ENCODE assay signal across 8 cellular contexts in genomic region chr14:60332046-60332399, GRCh38.
DNase-seq lines count a peak whose midpoint lies in the region; ATAC-seq, FAIRE-seq and TF ChIP-seq lines count a peak whose summit lies in the region.
"Had no signal": no experiment of that assay in that cellular context is flagged by ENCODE, and none has a peak within 500 bp of the region (broad histone marks: within the 10 kb centered on the region; RNA-seq: fewer than 3 reads in every experiment).

No MANE protein-coding gene starts in this region.

- H3K9me2 ChIP-seq in GM23338 (ENCODE audit: insufficient read depth) = no peaks in the 10 kb centered on the region

- H3K27me3 ChIP-seq in GM23338 (ENCODE audit: insufficient read depth) = peaks cover 5% of the 10 kb centered on the region; the same call in 1 of the 2 replicates
- peaks cover 30 to 32% of the 10 kb centered on the region in 2 experiments for H3K27me3 ChIP-seq in endothelial cell of umbilical vein (ENCODE audit: control insufficient read depth in 2 of 2, insufficient read depth in 2 of 2, low read length in 2 of 2)
- H3K27me3 ChIP-seq in smooth muscle cell (ENCODE audit: low read depth) = peaks cover 18% of the 10 kb centered on the region
- H3K27me3 ChIP-seq: gastrocnemius medialis had no signal

- H3F3A ChIP-seq in GM23338 (replicated peaks; ENCODE audit: low read depth) (0 out of 2 replicates have a peak, but pooled peaks cover 4% of the 10 kb centered on the region), smooth muscle cell (ENCODE audit: low read depth) (no peaks in the 10 kb centered on the region)

- CTCF ChIA-PET in T-cell (lab: Charles Lee) = interaction anchor here (0.5 to 3.2 kb wide), 27 partner anchors 10 to 1955 kb away, joined by 3 to 24 read pairs (median 4); partner anchors contain the start of genes DHRS7 (in 1 of the 2) and PPM1A (in 1 of the 2)
- CTCF ChIA-PET in endothelial cell of umbilical vein (lab: Charles Lee) = interaction anchor here (0.6 to 4.1 kb wide), 43 partner anchors 8 to 957 kb away, joined by 3 to 67 read pairs (median 6); partner anchors contain the start of gene PPM1A

- no peak for TF ChIP-seq CTCF in GM23338 (conservative IDR thresholded peaks at IDR 0.05; ENCODE audit: low read depth in 2 of 2)
- no peak for TF ChIP-seq CTCF in endothelial cell of umbilical vein (IDR thresholded peaks at IDR 0.05; ENCODE audit: extremely low read depth in 1 of 2, insufficient read depth in 1 of 2, low read depth in 1 of 2, low read length in 2 of 2)
- no peak for TF ChIP-seq CTCF in smooth muscle cell (IDR thresholded peaks at IDR 0.05; ENCODE audit: borderline replicate concordance, insufficient read depth, poor library complexity, severe bottlenecking)

- no peak for ATAC-seq in GM23338
- ATAC-seq in T-cell (replicated peaks in 1 of 4) = no peak

- no peak overlapping the region for H3K27ac Mint-ChIP-seq in GM23338
- peak overlapping the region in 1 of 2 donors; percentile 93 for H3K27ac Mint-ChIP-seq in T-cell

- H4K20me1 ChIP-seq in GM23338 (replicated peaks; ENCODE audit: insufficient read depth) (no peaks in the 10 kb centered on the region), endothelial cell of umbilical vein (replicated peaks; ENCODE audit: control insufficient read depth, extremely low read depth, insufficient read depth, low read length) (no peaks in the 10 kb centered on the region), smooth muscle cell (ENCODE audit: low read depth) (no peaks in the 10 kb centered on the region)

- H3K9me3 ChIP-seq in endothelial cell of umbilical vein (replicated peaks; ENCODE audit: control insufficient read depth, insufficient read depth, low read length) (no peaks in the 10 kb centered on the region), smooth muscle cell (replicated peaks; ENCODE audit: low read depth) (no peaks in the 10 kb centered on the region)
- H3K9me3 ChIP-seq: gastrocnemius medialis had no signal

- H3K9me3 Mint-ChIP-seq in GM23338 (no peaks in the 10 kb centered on the region), T-cell (no peaks in the 10 kb centered on the region)

- H3K4me1 ChIP-seq in GM23338 (ENCODE audit: insufficient read depth) (peaks cover 23% of the 10 kb centered on the region), endothelial cell of umbilical vein (ENCODE audit: control insufficient read depth, extremely low read depth, insufficient read depth, low read length) (peaks cover 2% of the 10 kb centered on the region), smooth muscle cell (ENCODE audit: low read depth) (peaks cover 8% of the 10 kb centered on the region)

- POLR2A ChIA-PET in T-cell (lab: Charles Lee) (interaction anchor here in 1 of 2 donors (0.7 to 1.0 kb wide), 2 partner anchors 83 to 1285 kb away, joined by 3 to 4 read pairs; partner anchors contain the start of gene PPM1A), endothelial cell of umbilical vein (lab: Charles Lee) (no interaction called here)

- DNase-seq in GM23338 (ENCODE audit: low spot score) (no peak), T-cell (no peak), endothelial cell of umbilical vein (ENCODE audit: low read depth, low spot score) (no peak), smooth muscle cell (lab: John Stamatoyannopoulos, UW; ENCODE audit: unreplicated experiment) (no peak), NCI-H526 (lab: John Stamatoyannopoulos, UW) (no peak), SHP77 treated with DMSO at 0.1 percent for 48 hours (lab: John Stamatoyannopoulos, UW) (no peak), NCI-H2171 (lab: John Stamatoyannopoulos, UW) (no peak)

- H3K36me3 Mint-ChIP-seq in GM23338 (ENCODE audit: low read depth) (no peaks in the 10 kb centered on the region), T-cell (no peaks in the 10 kb centered on the region)

- H3K36me3 ChIP-seq in GM23338 (ENCODE audit: insufficient read depth) (no peaks in the 10 kb centered on the region), endothelial cell of umbilical vein (ENCODE audit: control insufficient read depth in 2 of 2, extremely low read depth in 1 of 2, insufficient read depth in 2 of 2, low read length in 2 of 2) (no peaks in the 10 kb centered on the region), smooth muscle cell (ENCODE audit: low read depth) (no peaks in the 10 kb centered on the region)
- H3K36me3 ChIP-seq: gastrocnemius medialis had no signal

- H3K27me3 Mint-ChIP-seq in GM23338 (ENCODE audit: insufficient read depth, low read depth, poor library complexity) = peaks cover 12% of the 10 kb centered on the region
- peaks cover 21 to 34% of the 10 kb centered on the region in 2 donors for H3K27me3 Mint-ChIP-seq in T-cell

- H2AFZ ChIP-seq in GM23338 = no peak overlapping the region
- no peak overlapping the region for H2AFZ ChIP-seq in endothelial cell of umbilical vein (ENCODE audit: low read depth, low read length)
- peak overlapping the region; percentile 94 for H2AFZ ChIP-seq in smooth muscle cell (ENCODE audit: low read depth)

- WGBS in smooth muscle cell (ENCODE audit: low lambda C conversion rate) = 45% methylated on average over 2 of the region's 2 CpGs

- H3K4me3 ChIP-seq in GM23338 (no peak overlapping the region), endothelial cell of umbilical vein (replicated peaks in 1 of 3; ENCODE audit: insufficient read depth in 1 of 3, low read depth in 1 of 3, low read length in 3 of 3) (no peak overlapping the region), smooth muscle cell (peak overlapping the region; percentile 51)

- H3K4me1 Mint-ChIP-seq in GM23338 (peaks cover 26% of the 10 kb centered on the region), T-cell (peaks cover 25 to 30% (median 28%) of the 10 kb centered on the region in 3 donors)

- dilution Hi-C loops in endothelial cell of umbilical vein (cut with MboI; ENCODE audit: extremely low pct_ligation_motif_present, low sequenced_read_pairs) = no loop called here

- H3K9ac ChIP-seq in endothelial cell of umbilical vein (replicated peaks; ENCODE audit: extremely low read depth, insufficient read depth, low read length) (no peak overlapping the region), smooth muscle cell (ENCODE audit: low read depth) (no peak overlapping the region)

- H3K4me3 Mint-ChIP-seq in GM23338 (peak overlapping the region; percentile 76), T-cell (peak overlapping the region; percentile 86 to 97 (median 91))

- intact Hi-C loops in endothelial cell of umbilical vein (cut with micrococcal nuclease) = loop anchor here (5.0 kb wide), 1 partner anchor 955 kb away; no protein-coding TSS in a partner anchor

- H3K27ac ChIP-seq in GM23338 (ENCODE audit: low read depth) (no peak overlapping the region), endothelial cell of umbilical vein (ENCODE audit: insufficient read depth, low read depth, low read length) (no peak overlapping the region), smooth muscle cell (ENCODE audit: low read depth) (no peak overlapping the region)

- TF ChIP-seq POLR2A in endothelial cell of umbilical vein (IDR thresholded peaks at IDR 0.05; ENCODE audit: low read depth, low read length) = no peak

- H3K79me2 ChIP-seq in GM23338 (replicated peaks; ENCODE audit: insufficient read depth) = no peaks in the 10 kb centered on the region
- H3K79me2 ChIP-seq in endothelial cell of umbilical vein (ENCODE audit: control insufficient read depth, insufficient read depth, low read length) = no peaks in the 10 kb centered on the region
- H3K79me2 ChIP-seq in smooth muscle cell (ENCODE audit: low read depth) = no peaks in the 10 kb centered on the region

- FAIRE-seq in endothelial cell of umbilical vein (lab: Jason Lieb, UNC) = no peak

- H3K4me2 ChIP-seq in GM23338 = no peak overlapping the region
- H3K4me2 ChIP-seq in endothelial cell of umbilical vein (ENCODE audit: insufficient read depth, low read length) = peak overlapping the region; percentile 85
- H3K4me2 ChIP-seq in smooth muscle cell = peak overlapping the region; percentile 87

- H3K9me1 ChIP-seq in endothelial cell of umbilical vein (replicated peaks; ENCODE audit: control insufficient read depth, extremely low read depth, insufficient read depth, low read length) = no peaks in the 10 kb centered on the region

- BruUV-seq in endothelial cell of umbilical vein (replicated peaks; lab: Mats Ljungman, UMichigan) = no TSS peak

TF ChIP-seq in GM23338, 12 proteins besides CTCF, POLR2A, EP300 and RAD21:
- no peak for TF ChIP-seq ETS1 (IDR thresholded peaks at IDR 0.05)
- TF ChIP-seq STAT1 (IDR thresholded peaks at IDR 0.05; ENCODE audit: unreplicated experiment) = no peak
- no peak for TF ChIP-seq EZH2phosphoT487 (IDR thresholded peaks at IDR 0.05; ENCODE audit: unreplicated experiment)
- TF ChIP-seq JUNB (IDR thresholded peaks at IDR 0.05; ENCODE audit: unreplicated experiment) = no peak

TF ChIP-seq in endothelial cell of umbilical vein, 7 proteins besides CTCF, POLR2A, EP300 and RAD21:
- TF ChIP-seq EZH2 (IDR thresholded peaks at IDR 0.05; ENCODE audit: borderline replicate concordance, low read depth, low read length, severe bottlenecking) (no peak), JUN (IDR thresholded peaks at IDR 0.05; ENCODE audit: borderline replicate concordance, insufficient read depth, insufficient read length, low read depth) (no peak), GATA2 (IDR thresholded peaks at IDR 0.05; ENCODE audit: insufficient read depth, insufficient read length, low read depth, low read length) (no peak), FOS (IDR thresholded peaks at IDR 0.05; ENCODE audit: borderline replicate concordance, insufficient read depth, low read length) (no peak), POLR2AphosphoS5 (IDR thresholded peaks at IDR 0.05; ENCODE audit: insufficient read depth, low read depth, low read length) (no peak), MAX (IDR thresholded peaks at IDR 0.05; ENCODE audit: insufficient read depth, insufficient read length) (no peak), MYC (IDR thresholded peaks at IDR 0.05; ENCODE audit: low read depth, low read length) (no peak)
